ENCODE assay signal across 12 cellular contexts in genomic region chr4:76571274-76571673, GRCh38.
DNase-seq lines count a peak whose midpoint lies in the region; TF ChIP-seq lines count a peak whose summit lies in the region.
"Had no signal": no experiment of that assay in that cellular context is flagged by ENCODE, and none has a peak within 500 bp of the region (broad histone marks: within the 10 kb centered on the region; RNA-seq: fewer than 3 reads in every experiment).

No MANE protein-coding gene starts in this region.

- peak; percentile 80 for DNase-seq in NCI-H69 (lab: John Stamatoyannopoulos, UW)
- DNase-seq in fibroblast of gingiva (ENCODE audit: low read depth) = peak; percentile 9
- peak; percentile 76 for DNase-seq in prostate gland (ENCODE audit: low spot score)
- no peak for DNase-seq in medulla oblongata (ENCODE audit: extremely low spot score)
- no peak for DNase-seq in DMS 273 (lab: John Stamatoyannopoulos, UW; ENCODE audit: unreplicated experiment)
- DNase-seq in transverse colon = no peak
- DNase-seq: activated naive CD4-positive, alpha-beta T cell treated with anti-CD3 and anti-CD28 coated beads, Interleukin-2, amount 50 U/mL, for 16 hours; endodermal cell; gastrocnemius medialis; islet precursor cell had no signal

- H3K4me1 ChIP-seq in HEK293 (ENCODE audit: control insufficient read depth, insufficient read depth, low read length) = peaks cover 9% of the 10 kb centered on the region
- peaks cover 9% of the 10 kb centered on the region for H3K4me1 ChIP-seq in prostate gland (replicated peaks)
- H3K4me1 ChIP-seq in transverse colon = peaks cover 0 to 28% (median 20%) of the 10 kb centered on the region in 4 donors

- CTCF ChIA-PET in HEK293 (lab: Yijun Ruan, JAX) = no interaction called here

- no peaks in the 10 kb centered on the region for H3K27me3 ChIP-seq in prostate gland (replicated peaks; ENCODE audit: insufficient read depth)
- no peaks in the 10 kb centered on the region for H3K27me3 ChIP-seq in transverse colon
- H3K27me3 ChIP-seq: cardiac muscle cell, gastrocnemius medialis had no signal

- TF ChIP-seq POLR2A in prostate gland (IDR thresholded peaks at IDR 0.05) = no peak
- TF ChIP-seq POLR2A in transverse colon (IDR thresholded peaks at IDR 0.05) = no peak

- 16% methylated on average over 3 of the region's 3 CpGs for WGBS in prostate gland
- 35 to 59% methylated on average over 3 of the region's 3 CpGs for WGBS in transverse colon (ENCODE audit: low coverage in 1 of 2), 2 donors

- H3K9me3 ChIP-seq in HEK293 (ENCODE audit: control insufficient read depth, insufficient read depth, low read depth, low read length) = no peaks in the 10 kb centered on the region
- H3K9me3 ChIP-seq in prostate gland = no peaks in the 10 kb centered on the region
- no peaks in the 10 kb centered on the region for H3K9me3 ChIP-seq in transverse colon
- H3K9me3 ChIP-seq: gastrocnemius medialis had no signal

- no peak overlapping the region for H3K4me3 ChIP-seq in HEK293 (ENCODE audit: low read depth, low read length)
- no peak overlapping the region for H3K4me3 ChIP-seq in prostate gland
- no peak overlapping the region for H3K4me3 ChIP-seq in transverse colon
- H3K4me3 ChIP-seq: cardiac muscle cell, gastrocnemius medialis had no signal

- TF ChIP-seq CTCF in HEK293 (tag by site-specific recombination; IDR thresholded peaks at IDR 0.05) (no peak), prostate gland (IDR thresholded peaks at IDR 0.05) (no peak), transverse colon (IDR thresholded peaks at IDR 0.05) (no peak)

- TF ChIP-seq EP300 in transverse colon (IDR thresholded peaks at IDR 0.05; ENCODE audit: low read depth) = no peak

- intact Hi-C loops in prostate gland (cut with DNase I) (no loop called here), transverse colon (cut with DNase I; ENCODE audit: low total_unique reads) (no loop called here)

- H3K27ac ChIP-seq in HEK293 (ENCODE audit: extremely low read depth, low read depth, low read length) (no peak overlapping the region), prostate gland (peak overlapping the region; percentile 57 to 76), transverse colon (no peak overlapping the region)
- H3K27ac ChIP-seq: gastrocnemius medialis had no signal

- H3K36me3 ChIP-seq in HEK293 (ENCODE audit: control insufficient read depth in 2 of 2, insufficient read depth in 1 of 2, low read length in 2 of 2) (no peaks in the 10 kb centered on the region), prostate gland (no peaks in the 10 kb centered on the region), transverse colon (no peaks in the 10 kb centered on the region)
- H3K36me3 ChIP-seq: cardiac muscle cell, gastrocnemius medialis had no signal

- in situ Hi-C loops in transverse colon (cut with MboI; ENCODE audit: low pct_ligation_motif_present in 1 of 4, low pct_unique_long_range_greater_than_20kb in 1 of 4, low sequenced_read_pairs in 3 of 4) = no loop called here

- POLR2A ChIA-PET in HEK293 (lab: Yijun Ruan, JAX) = no interaction called here

TF ChIP-seq in HEK293, 187 proteins besides CTCF, POLR2A, EP300 and RAD21:
- TF ChIP-seq ZNF132 (tag by site-specific recombination; IDR thresholded peaks at IDR 0.05; ENCODE audit: borderline replicate concordance) (no peak), ZNF521 (tag by site-specific recombination; IDR thresholded peaks at IDR 0.05) (no peak), ZNF280D (tag by site-specific recombination; IDR thresholded peaks at IDR 0.05) (no peak), ZNF354C (tag by site-specific recombination; IDR thresholded peaks at IDR 0.05; ENCODE audit: borderline replicate concordance, low read depth) (no peak), ZNF560 (tag by site-specific recombination; IDR thresholded peaks at IDR 0.05; ENCODE audit: borderline replicate concordance) (no peak)
- TF ChIP-seq, protein P1, sequence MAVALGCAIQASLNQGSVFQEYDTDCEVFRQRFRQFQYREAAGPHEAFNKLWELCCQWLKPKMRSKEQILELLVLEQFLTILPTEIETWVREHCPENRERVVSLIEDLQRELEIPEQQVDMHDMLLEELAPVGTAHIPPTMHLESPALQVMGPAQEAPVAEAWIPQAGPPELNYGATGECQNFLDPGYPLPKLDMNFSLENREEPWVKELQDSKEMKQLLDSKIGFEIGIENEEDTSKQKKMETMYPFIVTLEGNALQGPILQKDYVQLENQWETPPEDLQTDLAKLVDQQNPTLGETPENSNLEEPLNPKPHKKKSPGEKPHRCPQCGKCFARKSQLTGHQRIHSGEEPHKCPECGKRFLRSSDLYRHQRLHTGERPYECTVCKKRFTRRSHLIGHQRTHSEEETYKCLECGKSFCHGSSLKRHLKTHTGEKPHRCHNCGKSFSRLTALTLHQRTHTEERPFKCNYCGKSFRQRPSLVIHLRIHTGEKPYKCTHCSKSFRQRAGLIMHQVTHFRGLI (tag by site-specific recombination; IDR thresholded peaks at IDR 0.05) = peak; percentile 90

Comparison
In these comparisons a context has a peak if more than half of its experiments do, and no peak if none do; other contexts are left out.
1. H3K27ac ChIP-seq: peak in prostate gland (2 of 2); none in HEK293 (single experiment) and transverse colon (0 of 4).
2. DNase-seq: peak in NCI-H69 (single experiment), fibroblast of gingiva (single experiment) and prostate gland (single experiment); none in medulla oblongata (single experiment), DMS 273 (single experiment) and transverse colon (single experiment).